In the genomic region with DNA sequence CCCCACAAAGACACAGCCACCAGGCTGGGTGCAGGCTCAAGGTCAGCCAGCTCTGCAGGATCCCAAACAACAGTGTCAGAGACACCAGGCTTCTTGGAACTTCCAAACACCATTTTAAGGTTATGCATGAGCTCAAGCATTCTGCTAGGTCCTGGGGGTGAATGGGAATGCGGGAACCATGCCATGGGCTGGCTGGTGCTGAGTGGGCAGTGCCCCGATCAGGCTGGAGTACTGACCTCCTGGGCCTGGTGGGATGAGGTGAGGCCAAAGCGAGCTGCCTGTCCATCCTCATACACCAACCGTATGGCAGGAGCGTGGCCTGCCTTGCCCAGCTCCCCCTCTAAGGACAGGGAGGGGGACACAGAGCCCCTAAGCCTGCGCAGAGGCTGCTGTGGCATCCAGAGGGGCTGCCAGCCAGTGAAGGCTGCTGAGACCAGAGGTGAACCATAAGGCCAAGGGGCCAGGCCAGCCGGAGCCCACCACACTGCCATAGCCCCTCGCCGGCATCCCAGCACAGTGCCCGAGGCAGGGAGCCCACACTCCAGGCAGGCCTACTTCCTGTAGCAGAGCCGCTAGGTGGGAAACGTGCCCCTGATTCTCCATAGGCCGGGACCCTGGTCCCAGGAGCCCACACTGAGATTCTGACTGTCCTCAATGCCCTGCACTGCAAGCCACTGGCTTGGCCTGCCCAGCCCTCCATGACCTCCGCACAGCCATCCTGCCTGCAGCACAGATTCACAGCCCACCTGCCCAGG, we compare ENCODE assay signal across 10 cellular contexts.
DNase-seq lines count a peak whose midpoint lies in the region; ATAC-seq, FAIRE-seq and TF ChIP-seq lines count a peak whose summit lies in the region.
"Had no signal": no experiment of that assay in that cellular context is flagged by ENCODE, and none has a peak within 500 bp of the region (broad histone marks: within the 10 kb centered on the region; RNA-seq: fewer than 3 reads in every experiment).

No MANE protein-coding gene starts in this region.

- H3K4me3 ChIP-seq in GM23338 (no peak overlapping the region), right atrium auricular region (no peak overlapping the region), gastrocnemius medialis (no peak overlapping the region)

- no peak for FAIRE-seq in RCC 7860 (lab: Jason Lieb, UNC)

- H3K27ac ChIP-seq in GM23338 (ENCODE audit: low read depth) (no peak overlapping the region), right atrium auricular region (peak overlapping the region; percentile 82 to 86), gastrocnemius medialis (peak overlapping the region; percentile 94 to 99 (median 98))

- no peak overlapping the region for H2AFZ ChIP-seq in GM23338

- H3K4me2 ChIP-seq in GM23338: no peak overlapping the region; the same call in 1 of the 2 replicates

- H3K9me3 Mint-ChIP-seq in GM23338: no peaks in the 10 kb centered on the region
- no peaks in the 10 kb centered on the region for H3K9me3 Mint-ChIP-seq in activated T-helper 1 cell treated with anti-CD3 and anti-CD28 coated beads, Interleukin-12 subunit alpha, Interleukin-12 subunit beta, Interleukin-2, Interleukin-4 antibody, amounts not matched to agents 30 ng/mL and 10 ng/mL and 1 ng/mL, durations not matched to agents 14 hours and 24 hours and 36 hours

- H3K27ac Mint-ChIP-seq in GM23338: peak overlapping the region; percentile 92
- peak overlapping the region; percentile 85 for H3K27ac Mint-ChIP-seq in activated T-helper 1 cell treated with anti-CD3 and anti-CD28 coated beads, Interleukin-12 subunit alpha, Interleukin-12 subunit beta, Interleukin-2, Interleukin-4 antibody, amounts not matched to agents 30 ng/mL and 10 ng/mL and 1 ng/mL, durations not matched to agents 14 hours and 24 hours and 36 hours

- H3K9me2 ChIP-seq in GM23338 (ENCODE audit: insufficient read depth): no peaks in the 10 kb centered on the region

- H3K4me1 Mint-ChIP-seq in GM23338: peaks cover 64% of the 10 kb centered on the region
- H3K4me1 Mint-ChIP-seq in activated T-helper 1 cell treated with anti-CD3 and anti-CD28 coated beads, Interleukin-12 subunit alpha, Interleukin-12 subunit beta, Interleukin-2, Interleukin-4 antibody, amounts not matched to agents 30 ng/mL and 10 ng/mL and 1 ng/mL, durations not matched to agents 14 hours and 24 hours and 36 hours (ENCODE audit: low read depth): peaks cover 81% of the 10 kb centered on the region

- no peak for DNase-seq in GM23338 (ENCODE audit: low spot score)
- no peak for DNase-seq in activated T-helper 1 cell treated with anti-CD3 and anti-CD28 coated beads, Interleukin-12 subunit alpha, Interleukin-12 subunit beta, Interleukin-2, Interleukin-4 antibody, amounts not matched to agents 30 ng/mL and 10 ng/mL and 1 ng/mL, durations not matched to agents 14 hours and 24 hours and 36 hours (ENCODE audit: low spot score)
- DNase-seq in right atrium auricular region (ENCODE audit: low spot score): peak; percentile 55
- DNase-seq in gastrocnemius medialis: peak in 1 of 2 donors; percentile 14
- DNase-seq in HK-2 (ENCODE audit: unreplicated experiment): no peak
- DNase-seq in stimulated activated CD4-positive, alpha-beta T cell treated with anti-CD3 and anti-CD28 coated beads, Interleukin-15, amount 100 ng/mL, for 24 hours: no peak
- DNase-seq in SKM-1 (lab: John Stamatoyannopoulos, UW; ENCODE audit: unreplicated experiment): no peak
- no peak for DNase-seq in RCC 7860 (ENCODE audit: low spot score)
- DNase-seq: cerebellar nuclear complex, NCI-H2171 had no signal

- peaks cover 14% of the 10 kb centered on the region for H3K27me3 Mint-ChIP-seq in GM23338 (ENCODE audit: insufficient read depth, low read depth, poor library complexity)
- H3K27me3 Mint-ChIP-seq in activated T-helper 1 cell treated with anti-CD3 and anti-CD28 coated beads, Interleukin-12 subunit alpha, Interleukin-12 subunit beta, Interleukin-2, Interleukin-4 antibody, amounts not matched to agents 30 ng/mL and 10 ng/mL and 1 ng/mL, durations not matched to agents 14 hours and 24 hours and 36 hours (ENCODE audit: insufficient read depth): peaks cover 6% of the 10 kb centered on the region

- peaks cover 3% of the 10 kb centered on the region for H4K20me1 ChIP-seq in GM23338 (replicated peaks; ENCODE audit: insufficient read depth)

- H3K79me2 ChIP-seq in GM23338 (replicated peaks; ENCODE audit: insufficient read depth): peaks cover 93% of the 10 kb centered on the region

- H3K4me3 Mint-ChIP-seq in GM23338: no peak overlapping the region
- H3K4me3 Mint-ChIP-seq in activated T-helper 1 cell treated with anti-CD3 and anti-CD28 coated beads, Interleukin-12 subunit alpha, Interleukin-12 subunit beta, Interleukin-2, Interleukin-4 antibody, amounts not matched to agents 30 ng/mL and 10 ng/mL and 1 ng/mL, durations not matched to agents 14 hours and 24 hours and 36 hours: peak overlapping the region; percentile 84

- in situ Hi-C loops in gastrocnemius medialis (cut with MboI; ENCODE audit: low sequenced_read_pairs in 4 of 4): no loop called here

- peaks cover 5% of the 10 kb centered on the region; the same call in 1 of the 3 replicates for H3K36me3 Mint-ChIP-seq in GM23338 (ENCODE audit: low read depth)
- peaks cover 6% of the 10 kb centered on the region for H3K36me3 Mint-ChIP-seq in activated T-helper 1 cell treated with anti-CD3 and anti-CD28 coated beads, Interleukin-12 subunit alpha, Interleukin-12 subunit beta, Interleukin-2, Interleukin-4 antibody, amounts not matched to agents 30 ng/mL and 10 ng/mL and 1 ng/mL, durations not matched to agents 14 hours and 24 hours and 36 hours (ENCODE audit: low read depth)

- H3K27me3 ChIP-seq in GM23338 (ENCODE audit: insufficient read depth) (no peaks in the 10 kb centered on the region), right atrium auricular region (no peaks in the 10 kb centered on the region), gastrocnemius medialis (no peaks in the 10 kb centered on the region)

- H3K9me3 ChIP-seq in right atrium auricular region (no peaks in the 10 kb centered on the region), gastrocnemius medialis (no peaks in the 10 kb centered on the region)

- intact Hi-C loops in activated T-helper 1 cell treated with anti-CD3 and anti-CD28 coated beads, Interleukin-12 subunit alpha, Interleukin-12 subunit beta, Interleukin-2, Interleukin-4 antibody, amounts not matched to agents 30 ng/mL and 10 ng/mL and 1 ng/mL, durations not matched to agents 14 hours and 24 hours and 36 hours (cut with micrococcal nuclease): loop anchor here (1.0 to 10.0 kb wide), 10 partner anchors 32 to 869 kb away; a partner anchor contains a TSS
- intact Hi-C loops in gastrocnemius medialis (cut with DNase I; ENCODE audit: low total_unique reads): loop anchor here (5.0 kb wide), 1 partner anchor 131 kb away; no protein-coding TSS in a partner anchor

- H3F3A ChIP-seq in GM23338 (replicated peaks; ENCODE audit: low read depth): no peaks in the 10 kb centered on the region

- H3K4me1 ChIP-seq in GM23338 (ENCODE audit: insufficient read depth): peaks cover 30% of the 10 kb centered on the region
- peaks cover 0 to 74% of the 10 kb centered on the region in 2 donors for H3K4me1 ChIP-seq in right atrium auricular region
- H3K4me1 ChIP-seq in gastrocnemius medialis: peaks cover 85 to 100% of the 10 kb centered on the region in 2 donors

- no peaks in the 10 kb centered on the region for H3K36me3 ChIP-seq in GM23338 (ENCODE audit: insufficient read depth)
- H3K36me3 ChIP-seq in right atrium auricular region: no peaks in the 10 kb centered on the region
- H3K36me3 ChIP-seq in gastrocnemius medialis: no peaks in the 10 kb centered on the region

- ATAC-seq in GM23338: no peak
- peak in 1 of 2 donors; percentile 1 for ATAC-seq in gastrocnemius medialis

- TF ChIP-seq POLR2A in gastrocnemius medialis (IDR thresholded peaks at IDR 0.05): no peak

- TF ChIP-seq CTCF in GM23338 (conservative IDR thresholded peaks at IDR 0.05; ENCODE audit: low read depth in 2 of 2) (no peak), right atrium auricular region (IDR thresholded peaks at IDR 0.05) (no peak), gastrocnemius medialis (IDR thresholded peaks at IDR 0.05 in 4 of 5, conservative IDR thresholded peaks at IDR 0.05 in 1 of 5) (peak in 1 of 5 experiments; percentile 3)

TF ChIP-seq in GM23338, 12 proteins besides CTCF, POLR2A, EP300 and RAD21:
- TF ChIP-seq STAT1 (IDR thresholded peaks at IDR 0.05; ENCODE audit: unreplicated experiment): no peak
- no peak for TF ChIP-seq NANOG (IDR thresholded peaks at IDR 0.05; ENCODE audit: borderline replicate concordance)
- TF ChIP-seq POLR2AphosphoS5 (IDR thresholded peaks at IDR 0.05; ENCODE audit: low read depth): no peak
- TF ChIP-seq, protein P1, sequence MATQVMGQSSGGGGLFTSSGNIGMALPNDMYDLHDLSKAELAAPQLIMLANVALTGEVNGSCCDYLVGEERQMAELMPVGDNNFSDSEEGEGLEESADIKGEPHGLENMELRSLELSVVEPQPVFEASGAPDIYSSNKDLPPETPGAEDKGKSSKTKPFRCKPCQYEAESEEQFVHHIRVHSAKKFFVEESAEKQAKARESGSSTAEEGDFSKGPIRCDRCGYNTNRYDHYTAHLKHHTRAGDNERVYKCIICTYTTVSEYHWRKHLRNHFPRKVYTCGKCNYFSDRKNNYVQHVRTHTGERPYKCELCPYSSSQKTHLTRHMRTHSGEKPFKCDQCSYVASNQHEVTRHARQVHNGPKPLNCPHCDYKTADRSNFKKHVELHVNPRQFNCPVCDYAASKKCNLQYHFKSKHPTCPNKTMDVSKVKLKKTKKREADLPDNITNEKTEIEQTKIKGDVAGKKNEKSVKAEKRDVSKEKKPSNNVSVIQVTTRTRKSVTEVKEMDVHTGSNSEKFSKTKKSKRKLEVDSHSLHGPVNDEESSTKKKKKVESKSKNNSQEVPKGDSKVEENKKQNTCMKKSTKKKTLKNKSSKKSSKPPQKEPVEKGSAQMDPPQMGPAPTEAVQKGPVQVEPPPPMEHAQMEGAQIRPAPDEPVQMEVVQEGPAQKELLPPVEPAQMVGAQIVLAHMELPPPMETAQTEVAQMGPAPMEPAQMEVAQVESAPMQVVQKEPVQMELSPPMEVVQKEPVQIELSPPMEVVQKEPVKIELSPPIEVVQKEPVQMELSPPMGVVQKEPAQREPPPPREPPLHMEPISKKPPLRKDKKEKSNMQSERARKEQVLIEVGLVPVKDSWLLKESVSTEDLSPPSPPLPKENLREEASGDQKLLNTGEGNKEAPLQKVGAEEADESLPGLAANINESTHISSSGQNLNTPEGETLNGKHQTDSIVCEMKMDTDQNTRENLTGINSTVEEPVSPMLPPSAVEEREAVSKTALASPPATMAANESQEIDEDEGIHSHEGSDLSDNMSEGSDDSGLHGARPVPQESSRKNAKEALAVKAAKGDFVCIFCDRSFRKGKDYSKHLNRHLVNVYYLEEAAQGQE (IDR thresholded peaks at IDR 0.05; ENCODE audit: unreplicated experiment): no peak
TF ChIP-seq in GM23338: peak in this region for 0.
